ENCODE assay signal across 8 cellular contexts in the genomic region with DNA sequence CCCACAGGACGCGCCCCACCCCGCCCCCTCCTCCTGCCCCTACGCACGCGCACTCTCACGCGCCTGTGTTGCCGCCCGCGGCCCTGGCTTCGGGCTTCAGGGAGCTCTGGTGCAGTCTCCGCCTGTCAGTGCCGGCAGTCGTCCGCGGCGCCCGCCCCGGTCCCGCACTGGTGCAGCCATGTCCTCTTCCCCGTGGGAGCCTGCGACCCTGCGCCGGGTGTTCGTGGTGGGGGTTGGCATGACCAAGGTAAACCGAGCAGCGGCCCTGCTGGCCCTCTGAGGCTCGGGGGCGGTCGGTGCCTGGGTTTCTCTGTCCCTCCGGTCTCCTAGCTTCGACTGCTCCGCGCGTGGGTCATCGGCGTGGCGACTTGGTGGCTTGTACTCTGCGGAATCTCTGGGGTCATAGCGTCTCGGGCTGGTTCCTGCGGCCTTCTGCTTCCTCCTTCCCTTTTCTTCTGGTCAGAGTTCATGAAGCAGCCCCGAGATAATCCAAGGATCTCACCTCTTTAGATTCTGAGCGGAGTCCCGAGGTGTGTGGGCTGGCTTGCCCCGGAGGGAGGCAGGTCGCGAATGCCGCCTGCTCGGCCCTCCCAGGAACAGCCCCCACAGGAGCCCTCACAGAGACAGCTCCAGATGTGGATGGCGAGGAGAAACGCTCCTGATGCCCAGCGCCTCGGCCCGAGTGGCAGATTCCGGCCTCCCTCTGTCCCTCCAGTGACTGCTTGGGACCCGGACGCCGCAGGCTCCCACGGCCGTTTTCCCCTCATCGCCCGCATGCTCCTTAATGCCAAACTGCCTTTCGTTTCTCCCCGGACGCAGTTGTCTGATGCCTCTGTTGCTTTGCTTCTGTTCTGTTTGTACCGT. TPM values are rescaled to one million over a fixed set of nuclear protein-coding genes. Genes with fewer than 3 reads are reported as not detected.
DNase-seq lines count a peak whose midpoint lies in the region; ATAC-seq and TF ChIP-seq lines count a peak whose summit lies in the region.

A gene with protein sequence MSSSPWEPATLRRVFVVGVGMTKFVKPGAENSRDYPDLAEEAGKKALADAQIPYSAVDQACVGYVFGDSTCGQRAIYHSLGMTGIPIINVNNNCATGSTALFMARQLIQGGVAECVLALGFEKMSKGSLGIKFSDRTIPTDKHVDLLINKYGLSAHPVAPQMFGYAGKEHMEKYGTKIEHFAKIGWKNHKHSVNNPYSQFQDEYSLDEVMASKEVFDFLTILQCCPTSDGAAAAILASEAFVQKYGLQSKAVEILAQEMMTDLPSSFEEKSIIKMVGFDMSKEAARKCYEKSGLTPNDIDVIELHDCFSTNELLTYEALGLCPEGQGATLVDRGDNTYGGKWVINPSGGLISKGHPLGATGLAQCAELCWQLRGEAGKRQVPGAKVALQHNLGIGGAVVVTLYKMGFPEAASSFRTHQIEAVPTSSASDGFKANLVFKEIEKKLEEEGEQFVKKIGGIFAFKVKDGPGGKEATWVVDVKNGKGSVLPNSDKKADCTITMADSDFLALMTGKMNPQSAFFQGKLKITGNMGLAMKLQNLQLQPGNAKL (plus strand): TSS at position 58 of the 864 bp plus-strand sequence. CDS start 121 bp downstream, at position 179.

- peak within 1 kb of the TSS; percentile 89 for H4K8ac ChIP-seq in mesenchymal stem cell (ENCODE audit: low read length)

- peak within 1 kb of the TSS; percentile 64 for H4K91ac ChIP-seq in mesenchymal stem cell (ENCODE audit: low read length)

- H2BK5ac ChIP-seq in mesenchymal stem cell (ENCODE audit: low read depth, low read length, poor library complexity, severe bottlenecking): no peak within 1 kb of the TSS

- peak within 1 kb of the TSS in 1 of 2 experiments; percentile 99 for H3K4ac ChIP-seq in mesenchymal stem cell (ENCODE audit: low read depth in 1 of 2, low read length in 2 of 2)

- peak within 1 kb of the TSS; percentile 91 to 99 for H3K18ac ChIP-seq in mesenchymal stem cell (ENCODE audit: low read depth in 1 of 2, low read length in 2 of 2)

- H2BK15ac ChIP-seq in mesenchymal stem cell (ENCODE audit: low read depth, poor library complexity, severe bottlenecking): peak within 1 kb of the TSS; percentile 75

- peak within 1 kb of the TSS; percentile 4 for H2BK120ac ChIP-seq in mesenchymal stem cell (ENCODE audit: low read depth, low read length)

- H2BK12ac ChIP-seq in mesenchymal stem cell (ENCODE audit: low read length in 2 of 2): peak within 1 kb of the TSS in 1 of 2 experiments; percentile 90

- peak within 1 kb of the TSS; percentile 58 for H3K27ac ChIP-seq in effector memory CD4-positive, alpha-beta T cell (ENCODE audit: insufficient read depth, low read length, poor library complexity, severe bottlenecking)
- no peak within 1 kb of the TSS for H3K27ac ChIP-seq in mesenchymal stem cell (ENCODE audit: low read length, poor library complexity, severe bottlenecking)

- no peaks in the 10 kb centered on the region for H3K9me3 ChIP-seq in effector memory CD4-positive, alpha-beta T cell (ENCODE audit: control insufficient read depth, low read length)
- H3K9me3 ChIP-seq in mesenchymal stem cell (ENCODE audit: control insufficient read depth, low read length): no peaks in the 10 kb centered on the region

- POLR2A ChIA-PET in activated CD8-positive, alpha-beta memory T cell treated with anti-CD3 and anti-CD28 coated beads for 36 hours (lab: Charles Lee): interaction anchor here (0.5 to 0.6 kb wide), 2 partner anchors 69 to 1641 kb away, joined by 4 to 11 read pairs; no protein-coding TSS in a partner anchor

- no peak for TF ChIP-seq CTCF in GM12875 (IDR thresholded peaks at IDR 0.05; ENCODE audit: borderline replicate concordance, insufficient read depth, low read depth, low read length)

- H3K4me2 ChIP-seq in mesenchymal stem cell (ENCODE audit: low read length, poor library complexity, severe bottlenecking): peak within 1 kb of the TSS; percentile 96

- no peaks in the 10 kb centered on the region for H3K27me3 ChIP-seq in effector memory CD4-positive, alpha-beta T cell (replicated peaks; ENCODE audit: control insufficient read depth, insufficient read depth, low read length, poor library complexity, severe bottlenecking)
- no peaks in the 10 kb centered on the region for H3K27me3 ChIP-seq in mesenchymal stem cell (ENCODE audit: control insufficient read depth in 1 of 2, insufficient read depth in 1 of 2, low read length in 2 of 2)

- no peak within 1 kb of the TSS for H2AK5ac ChIP-seq in mesenchymal stem cell (ENCODE audit: low read length, severe bottlenecking)

- H3K9ac ChIP-seq in mesenchymal stem cell (ENCODE audit: low read length): peak within 1 kb of the TSS; percentile 92

- H3K14ac ChIP-seq in mesenchymal stem cell (ENCODE audit: low read length in 2 of 2): peak within 1 kb of the TSS in 1 of 2 experiments; percentile 91

- ATAC-seq in HG03039 (IDR thresholded peaks at IDR 0.05; ENCODE audit: unreplicated experiment) (peak; percentile 73), GM18858 (IDR thresholded peaks at IDR 0.05; ENCODE audit: unreplicated experiment) (no peak)

- WGBS in mesenchymal stem cell: under 1% methylated on average over 53 of the region's 68 CpGs

- CTCF ChIA-PET in activated CD8-positive, alpha-beta memory T cell treated with anti-CD3 and anti-CD28 coated beads for 36 hours (lab: Charles Lee): interaction anchor here (1.1 kb wide), 1 partner anchor 9 kb away, joined by 3 read pairs; no protein-coding TSS in a partner anchor

- peak within 1 kb of the TSS; percentile 74 for H3K4me3 ChIP-seq in GM12875 (ENCODE audit: low read depth, low read length)
- H3K4me3 ChIP-seq in effector memory CD4-positive, alpha-beta T cell (ENCODE audit: insufficient read depth, low read depth, low read length, poor library complexity, severe bottlenecking): peak within 1 kb of the TSS; percentile 74
- H3K4me3 ChIP-seq in mesenchymal stem cell (ENCODE audit: insufficient read depth in 1 of 2, low read depth in 1 of 2, low read length in 2 of 2): peak within 1 kb of the TSS; percentile 80 to 96

- H3K23ac ChIP-seq in mesenchymal stem cell (ENCODE audit: low read length in 2 of 2): peak within 1 kb of the TSS in 1 of 2 experiments; percentile 99

- H2AFZ ChIP-seq in mesenchymal stem cell (ENCODE audit: low read depth, low read length): peak within 1 kb of the TSS; percentile 99

- H3K36me3 ChIP-seq in effector memory CD4-positive, alpha-beta T cell (ENCODE audit: control insufficient read depth, insufficient read depth, low read length): no peaks in the 10 kb centered on the region
- peaks cover 0 to 3% of the 10 kb centered on the region in 2 experiments for H3K36me3 ChIP-seq in mesenchymal stem cell (ENCODE audit: control insufficient read depth in 1 of 2, insufficient read depth in 2 of 2, low read depth in 1 of 2, low read length in 2 of 2)

- DNase-seq in NCI-H510A (lab: John Stamatoyannopoulos, UW) (peak; percentile 55), mesenchymal stem cell (peak; percentile 80)
- DNase-seq in effector memory CD4-positive, alpha-beta T cell: peak; percentile 62 to 67 (median 63)
- DNase-seq in stimulated activated CD8-positive, alpha-beta memory T cell treated with anti-CD3 and anti-CD28 coated beads, Interleukin-12 subunit alpha, Interleukin-12 subunit beta, amount 100 ng/mL, for 1 hour (ENCODE audit: low read depth): peak; percentile 64

- H3K79me1 ChIP-seq in mesenchymal stem cell (replicated peaks; ENCODE audit: low read length, poor library complexity, severe bottlenecking): peaks cover 13% of the 10 kb centered on the region

- H3K4me1 ChIP-seq in effector memory CD4-positive, alpha-beta T cell (ENCODE audit: control insufficient read depth, insufficient read depth, low read length, poor library complexity, severe bottlenecking): peaks cover 12% of the 10 kb centered on the region
- H3K4me1 ChIP-seq in mesenchymal stem cell (ENCODE audit: control insufficient read depth, insufficient read depth, low read depth, low read length): peaks cover 8% of the 10 kb centered on the region

RNA-seq across cellular contexts. Expression of the gene that starts here (rescaled TPM):
- 10 to 100 TPM; 67.4 to 67.9 TPM for total RNA-seq in activated CD8-positive, alpha-beta memory T cell treated with anti-CD3 and anti-CD28 coated beads for 36 hours
- polyA plus RNA-seq in mesenchymal stem cell (2013, experiment 1 of 2): 96.1 TPM
- polyA plus RNA-seq in mesenchymal stem cell (2013, experiment 2 of 2): 109 TPM
